In the genomic region with DNA sequence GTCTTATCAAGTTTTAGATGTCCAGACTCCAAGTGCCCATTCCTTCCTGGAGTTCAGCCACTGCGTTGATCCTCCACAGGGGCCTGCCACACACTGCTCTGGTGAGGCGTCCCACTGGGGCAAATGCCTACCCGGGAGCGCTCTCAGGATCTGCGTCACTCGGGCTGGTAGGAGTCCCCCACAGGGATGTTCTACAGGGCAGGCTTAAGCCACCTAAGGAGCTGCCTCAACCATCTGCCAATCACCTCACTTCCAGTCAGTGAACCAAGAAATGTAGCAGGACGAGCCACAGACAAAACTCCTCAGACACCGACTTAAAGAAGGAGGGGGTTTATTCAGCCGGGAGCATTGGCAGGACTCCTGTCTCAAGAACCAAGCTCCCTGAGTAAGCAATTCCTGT, we compare ENCODE assay signal across 12 cellular contexts. TPM values are rescaled to one million over a fixed set of nuclear protein-coding genes. Genes with fewer than 3 reads are reported as not detected.
"Had no signal": no experiment of that assay in that cellular context is flagged by ENCODE, and none has a peak within 500 bp of the region (broad histone marks: within the 10 kb centered on the region; RNA-seq: fewer than 3 reads in every experiment).

No MANE protein-coding gene starts in this region.

- DNase-seq: GM23248, GOT3, H7, H9, HCEC 1CT, HFFc6 had no signal

- H3K4me1 ChIP-seq: HAP-1 had no signal

- H3K36me3 ChIP-seq: HAP-1 had no signal

- H3K4me3 ChIP-seq: GM23248, GM23338, HAP-1 had no signal

- FAIRE-seq: H1, H54 had no signal

- H3K4me3 Mint-ChIP-seq: GM23338, H9, HFFc6 had no signal

- ATAC-seq: GM23338, HCT116 had no signal

- H3K9me3 ChIP-seq: HAP-1 had no signal

- H3K27ac ChIP-seq: GM23248 had no signal

- H3K27ac Mint-ChIP-seq: GM23338, HFFc6 had no signal

- H3K9ac ChIP-seq: GM23248 had no signal

RNA-seq across cellular contexts. Expression of a gene that starts 19.9 kb away (rescaled TPM):
- total RNA-seq: GM23248, GM23338, H1, H4, H7, H9, HFFc6 had no signal
- polyA plus RNA-seq: GM23248, GM23338 had no signal

RNA-seq across cellular contexts. Expression of a gene that starts 23.7 kb away (rescaled TPM):
- total RNA-seq: GM23248, HFFc6 had no signal
- polyA plus RNA-seq: GM23248 had no signal
